ENCODE assay signal across 21 cellular contexts in genomic region chr15:94417464-94418293, GRCh38.
DNase-seq lines count a peak whose midpoint lies in the region; ATAC-seq and TF ChIP-seq lines count a peak whose summit lies in the region.
"Had no signal": no experiment of that assay in that cellular context is flagged by ENCODE, and none has a peak within 500 bp of the region (broad histone marks: within the 10 kb centered on the region; RNA-seq: fewer than 3 reads in every experiment).

No MANE protein-coding gene starts in this region.

- in situ Hi-C loops in G401 (cut with HindIII; ENCODE audit: low sequenced_read_pairs) = no loop called here

- ATAC-seq in sciatic nerve (peak; percentile 78), HG02885 (IDR thresholded peaks at IDR 0.05; ENCODE audit: poor library complexity, unreplicated experiment) (no peak)
- ATAC-seq: GM23338 had no signal

- H3K4me3 ChIP-seq in fibroblast of the aortic adventitia (ENCODE audit: low read depth, low read length) = no peak overlapping the region
- H3K4me3 ChIP-seq: GM23338, MG63 had no signal

- intact Hi-C loops in sciatic nerve (cut with DNase I) = no loop called here

- no peak for TF ChIP-seq CTCF in fibroblast of the aortic adventitia (IDR thresholded peaks at IDR 0.05; ENCODE audit: insufficient read depth, low read length)

- DNase-seq in NCI-H1092 treated with DMSO at 0.1 percent for 48 hours (lab: John Stamatoyannopoulos, UW) (peak; percentile 55), NCI-H1092 (lab: John Stamatoyannopoulos, UW) (no peak), NCI-H69 (lab: John Stamatoyannopoulos, UW) (peak; percentile 38), fibroblast of the aortic adventitia (ENCODE audit: low read depth) (peak; percentile 0), sciatic nerve (ENCODE audit: low spot score) (no peak), 8988T (no peak), G401 (ENCODE audit: low spot score) (no peak)
- DNase-seq: ACHN, BE2C, H9, HFFc6, IMR-90, KG1, MG63, NCI-H1436, NCI-H187, NCI-H226, NCI-H510A, T-helper 1 cell had no signal

Comparison
In these comparisons a context has a peak if more than half of its experiments do, and no peak if none do; other contexts are left out.
1. DNase-seq: peak in NCI-H1092 treated with DMSO at 0.1 percent for 48 hours (single experiment), NCI-H69 (single experiment) and fibroblast of the aortic adventitia (single experiment); none in NCI-H1092 (single experiment), sciatic nerve (single experiment), 8988T (single experiment) and G401 (single experiment).